13 cellular contexts compared by ENCODE assay signal in the genomic region with DNA sequence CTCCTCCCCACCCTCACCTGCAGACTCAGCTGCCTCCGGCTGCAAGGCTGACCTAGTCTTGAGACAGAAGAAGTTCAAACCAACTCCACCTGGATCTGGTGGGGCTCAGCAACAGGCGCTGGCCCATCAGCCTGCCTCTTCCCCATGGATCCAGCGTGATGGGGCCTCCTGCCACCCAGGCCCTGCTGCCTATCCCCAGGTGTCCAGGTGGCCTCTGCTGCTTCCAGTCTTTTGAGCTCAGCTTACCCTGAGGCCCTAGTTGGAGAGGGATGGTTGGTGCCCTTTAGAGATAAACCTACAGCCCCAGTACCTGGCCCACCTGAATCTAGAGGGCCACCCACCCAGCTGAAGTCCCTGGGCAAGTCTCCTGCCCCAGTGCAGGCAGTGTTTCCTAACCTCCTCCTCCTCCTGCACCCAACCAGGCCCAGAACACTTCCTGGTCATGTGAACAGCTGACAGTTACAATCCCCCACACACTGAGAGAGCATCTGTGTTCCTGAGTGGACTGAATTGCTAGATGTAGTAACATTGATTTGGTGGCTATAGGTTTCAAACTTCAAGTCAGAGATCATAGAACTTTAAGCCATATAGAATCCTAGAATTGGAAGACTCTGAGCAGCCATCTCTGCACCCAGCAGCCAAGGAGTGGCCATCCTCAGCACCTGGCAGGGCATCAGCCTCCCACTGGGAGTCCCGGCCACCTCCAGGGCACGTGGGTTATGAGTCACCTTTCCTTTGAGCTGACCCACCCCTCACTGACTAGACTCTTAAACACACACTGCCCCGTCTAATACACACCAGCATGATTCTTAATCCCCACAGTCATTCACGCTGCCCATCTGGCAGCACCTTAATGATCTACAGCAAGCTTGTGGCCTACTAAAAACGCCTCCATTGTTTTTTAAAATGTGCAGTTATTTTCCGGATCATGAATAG. TPM values are rescaled to one million over a fixed set of nuclear protein-coding genes. Genes with fewer than 3 reads are reported as not detected.
DNase-seq lines count a peak whose midpoint lies in the region; ATAC-seq, FAIRE-seq and TF ChIP-seq lines count a peak whose summit lies in the region.
"Had no signal": no experiment of that assay in that cellular context is flagged by ENCODE, and none has a peak within 500 bp of the region (broad histone marks: within the 10 kb centered on the region; RNA-seq: fewer than 3 reads in every experiment).

No MANE protein-coding gene starts in this region.

- H3K4me1 ChIP-seq in endothelial cell of umbilical vein (ENCODE audit: control insufficient read depth, extremely low read depth, insufficient read depth, low read length) = no peaks in the 10 kb centered on the region
- peaks cover 17% of the 10 kb centered on the region for H3K4me1 ChIP-seq in upper lobe of right lung

- no peaks in the 10 kb centered on the region for H3K9me3 Mint-ChIP-seq in activated naive CD4-positive, alpha-beta T cell treated with anti-CD3 and anti-CD28 coated beads, Interleukin-2, amount 10 ng/mL, durations not matched to agents 7 days and 5 days
- H3K9me3 Mint-ChIP-seq in activated naive CD4-positive, alpha-beta T cell treated with anti-CD3 and anti-CD28 coated beads for 36 hours = no peaks in the 10 kb centered on the region
- H3K9me3 Mint-ChIP-seq: activated T-cell treated with anti-CD3 and anti-CD28 coated beads, Interleukin-2, amount 50 U/mL, for 4 hours had no signal

- CTCF ChIA-PET in activated naive CD4-positive, alpha-beta T cell treated with anti-CD3 and anti-CD28 coated beads, Interleukin-2, amount 10 ng/mL, durations not matched to agents 7 days and 5 days (lab: Charles Lee) = interaction anchor here (1.3 kb wide), 1 partner anchor 36 kb away, joined by 3 read pairs; no protein-coding TSS in a partner anchor
- CTCF ChIA-PET in activated naive CD4-positive, alpha-beta T cell treated with anti-CD3 and anti-CD28 coated beads for 36 hours (lab: Charles Lee) = no interaction called here
- CTCF ChIA-PET in endothelial cell of umbilical vein (lab: Charles Lee) = interaction anchor here (1.4 kb wide), 1 partner anchor 190 kb away, joined by 3 read pairs; no protein-coding TSS in a partner anchor

- peaks cover 75% of the 10 kb centered on the region for H3K4me1 Mint-ChIP-seq in activated naive CD4-positive, alpha-beta T cell treated with anti-CD3 and anti-CD28 coated beads, Interleukin-2, amount 10 ng/mL, durations not matched to agents 7 days and 5 days
- H3K4me1 Mint-ChIP-seq in activated naive CD4-positive, alpha-beta T cell treated with anti-CD3 and anti-CD28 coated beads for 36 hours (ENCODE audit: low read depth) = peaks cover 12% of the 10 kb centered on the region

- no peaks in the 10 kb centered on the region for H3K36me3 ChIP-seq in endothelial cell of umbilical vein (ENCODE audit: control insufficient read depth in 2 of 2, extremely low read depth in 1 of 2, insufficient read depth in 2 of 2, low read length in 2 of 2)
- no peaks in the 10 kb centered on the region for H3K36me3 ChIP-seq in upper lobe of right lung

- no peak overlapping the region for H3K4me3 Mint-ChIP-seq in activated naive CD4-positive, alpha-beta T cell treated with anti-CD3 and anti-CD28 coated beads, Interleukin-2, amount 10 ng/mL, durations not matched to agents 7 days and 5 days
- H3K4me3 Mint-ChIP-seq in activated naive CD4-positive, alpha-beta T cell treated with anti-CD3 and anti-CD28 coated beads for 36 hours = no peak overlapping the region
- H3K4me3 Mint-ChIP-seq: activated T-cell treated with anti-CD3 and anti-CD28 coated beads, Interleukin-2, amount 50 U/mL, for 4 hours had no signal

- no peak for FAIRE-seq in endothelial cell of umbilical vein (lab: Jason Lieb, UNC)
- FAIRE-seq: GM12878 had no signal

- no peaks in the 10 kb centered on the region for H3K9me1 ChIP-seq in endothelial cell of umbilical vein (replicated peaks; ENCODE audit: control insufficient read depth, extremely low read depth, insufficient read depth, low read length)

- no peak for DNase-seq in activated naive CD4-positive, alpha-beta T cell treated with anti-CD3 and anti-CD28 coated beads, Interleukin-2, amount 10 ng/mL, durations not matched to agents 7 days and 5 days
- DNase-seq in activated naive CD4-positive, alpha-beta T cell treated with anti-CD3 and anti-CD28 coated beads for 36 hours = no peak
- DNase-seq in NCI-H69 (lab: John Stamatoyannopoulos, UW) (peak; percentile 67), endothelial cell of umbilical vein (ENCODE audit: low read depth, low spot score) (peak; percentile 31), upper lobe of right lung (peak; percentile 57), midbrain (lab: John Stamatoyannopoulos, UW) (no peak), NCI-H774 (lab: John Stamatoyannopoulos, UW) (no peak)
- no peak for DNase-seq in NK-92 treated with Interleukin-12 subunit alpha and Interleukin-12 subunit beta, amount 100 ng/mL, for 24 hours (lab: John Stamatoyannopoulos, UW)
- DNase-seq: activated T-cell treated with anti-CD3 and anti-CD28 coated beads, Interleukin-2, amount 50 U/mL, for 4 hours; dorsolateral prefrontal cortex; NCI-H2029; SK-N-SH had no signal

- H3K9me3 ChIP-seq in endothelial cell of umbilical vein (replicated peaks; ENCODE audit: control insufficient read depth, insufficient read depth, low read length) (no peaks in the 10 kb centered on the region), upper lobe of right lung (no peaks in the 10 kb centered on the region)
- H3K9me3 ChIP-seq: SK-N-SH had no signal

- H3K4me3 ChIP-seq in endothelial cell of umbilical vein (replicated peaks in 1 of 3; ENCODE audit: insufficient read depth in 1 of 3, low read depth in 1 of 3, low read length in 3 of 3) (no peak overlapping the region), upper lobe of right lung (no peak overlapping the region)
- H3K4me3 ChIP-seq: dorsolateral prefrontal cortex, GM12878 had no signal

- H3K27me3 ChIP-seq in endothelial cell of umbilical vein (ENCODE audit: control insufficient read depth in 2 of 2, insufficient read depth in 2 of 2, low read length in 2 of 2) (peaks cover 4 to 5% of the 10 kb centered on the region in 2 experiments), upper lobe of right lung (peaks cover 23% of the 10 kb centered on the region)

- intact Hi-C loops in activated naive CD4-positive, alpha-beta T cell treated with anti-CD3 and anti-CD28 coated beads for 36 hours (cut with micrococcal nuclease) = no loop called here
- intact Hi-C loops in endothelial cell of umbilical vein (cut with micrococcal nuclease) = no loop called here
- intact Hi-C loops in upper lobe of right lung (cut with DNase I) = no loop called here

- peaks cover 13% of the 10 kb centered on the region for H3K36me3 Mint-ChIP-seq in activated naive CD4-positive, alpha-beta T cell treated with anti-CD3 and anti-CD28 coated beads, Interleukin-2, amount 10 ng/mL, durations not matched to agents 7 days and 5 days
- no peaks in the 10 kb centered on the region for H3K36me3 Mint-ChIP-seq in activated naive CD4-positive, alpha-beta T cell treated with anti-CD3 and anti-CD28 coated beads for 36 hours (ENCODE audit: low read depth)

- no peak overlapping the region for H3K27ac ChIP-seq in endothelial cell of umbilical vein (ENCODE audit: insufficient read depth, low read depth, low read length)
- no peak overlapping the region for H3K27ac ChIP-seq in upper lobe of right lung

- no peak overlapping the region for H3K9ac ChIP-seq in endothelial cell of umbilical vein (replicated peaks; ENCODE audit: extremely low read depth, insufficient read depth, low read length)
- H3K9ac ChIP-seq: SK-N-SH had no signal

- no TSS peak for BruUV-seq in endothelial cell of umbilical vein (replicated peaks; lab: Mats Ljungman, UMichigan)

- no peak overlapping the region for H3K4me2 ChIP-seq in endothelial cell of umbilical vein (ENCODE audit: insufficient read depth, low read length)
- H3K4me2 ChIP-seq: SK-N-SH had no signal

- H4K20me1 ChIP-seq in endothelial cell of umbilical vein (replicated peaks; ENCODE audit: control insufficient read depth, extremely low read depth, insufficient read depth, low read length) = no peaks in the 10 kb centered on the region

- peak overlapping the region; percentile 66 for H3K27ac Mint-ChIP-seq in activated naive CD4-positive, alpha-beta T cell treated with anti-CD3 and anti-CD28 coated beads, Interleukin-2, amount 10 ng/mL, durations not matched to agents 7 days and 5 days
- no peak overlapping the region for H3K27ac Mint-ChIP-seq in activated naive CD4-positive, alpha-beta T cell treated with anti-CD3 and anti-CD28 coated beads for 36 hours

- no peak overlapping the region for H2AFZ ChIP-seq in endothelial cell of umbilical vein (ENCODE audit: low read depth, low read length)

- dilution Hi-C loops in endothelial cell of umbilical vein (cut with MboI; ENCODE audit: extremely low pct_ligation_motif_present, low sequenced_read_pairs) = no loop called here

- no peak for TF ChIP-seq POLR2A in endothelial cell of umbilical vein (IDR thresholded peaks at IDR 0.05; ENCODE audit: low read depth, low read length)

- POLR2A ChIA-PET in endothelial cell of umbilical vein (lab: Charles Lee) = no interaction called here

- TF ChIP-seq CTCF in endothelial cell of umbilical vein (IDR thresholded peaks at IDR 0.05; ENCODE audit: extremely low read depth in 1 of 2, insufficient read depth in 1 of 2, low read depth in 1 of 2, low read length in 2 of 2) (no peak), upper lobe of right lung (IDR thresholded peaks at IDR 0.05) (no peak)

- H3K27me3 Mint-ChIP-seq in activated naive CD4-positive, alpha-beta T cell treated with anti-CD3 and anti-CD28 coated beads, Interleukin-2, amount 10 ng/mL, durations not matched to agents 7 days and 5 days = peaks cover 15% of the 10 kb centered on the region
- H3K27me3 Mint-ChIP-seq in activated naive CD4-positive, alpha-beta T cell treated with anti-CD3 and anti-CD28 coated beads for 36 hours (ENCODE audit: low read depth) = no peaks in the 10 kb centered on the region

- no peaks in the 10 kb centered on the region for H3K79me2 ChIP-seq in endothelial cell of umbilical vein (ENCODE audit: control insufficient read depth, insufficient read depth, low read length)

- ATAC-seq in upper lobe of right lung = peak; percentile 17
- ATAC-seq: activated T-cell treated with anti-CD3 and anti-CD28 coated beads, Interleukin-2, amount 50 U/mL, for 4 hours; GM12878 had no signal

TF ChIP-seq in endothelial cell of umbilical vein, 7 proteins besides CTCF, POLR2A, EP300 and RAD21 (continues in another document):
- TF ChIP-seq JUN (IDR thresholded peaks at IDR 0.05; ENCODE audit: borderline replicate concordance, insufficient read depth, insufficient read length, low read depth) = peak; percentile 34

RNA-seq across cellular contexts. Expression of a gene that starts 51.9 kb away (rescaled TPM):
- under 1 TPM; 0.14 to 0.17 TPM for total RNA-seq in activated naive CD4-positive, alpha-beta T cell treated with anti-CD3 and anti-CD28 coated beads for 36 hours
- total RNA-seq in endothelial cell of umbilical vein (not detected in 2 replicates), upper lobe of right lung (128 TPM)
- 0.04 and 0.08 TPM in 2 replicates for polyA plus RNA-seq in endothelial cell of umbilical vein
- not detected in 2 replicates for polyA plus RNA-seq in endothelial cell of umbilical vein (2011; cell fraction: cytosol; rRNA removed)
- 0.20 and 0.21 TPM in 2 replicates for polyA plus RNA-seq in endothelial cell of umbilical vein (2011; cell fraction: nucleus; rRNA removed)
- polyA plus RNA-seq in endothelial cell of umbilical vein (2012) = not detected in 2 replicates
- polyA minus RNA-seq in endothelial cell of umbilical vein = not detected in 2 replicates
- polyA minus RNA-seq in endothelial cell of umbilical vein (2011; cell fraction: cytosol; rRNA and poly(A)+ RNA removed) = 1.1 TPM
- not detected in 2 replicates for polyA minus RNA-seq in endothelial cell of umbilical vein (2011; cell fraction: nucleus; rRNA and poly(A)+ RNA removed)
- polyA plus RNA-seq: SK-N-SH had no signal

Comparison
In these comparisons a context has a peak if more than half of its experiments do, and no peak if none do; other contexts are left out.
1. DNase-seq: peak in NCI-H69 (single experiment), endothelial cell of umbilical vein (single experiment) and upper lobe of right lung (single experiment); none in activated naive CD4-positive, alpha-beta T cell treated with anti-CD3 and anti-CD28 coated beads, Interleukin-2, amount 10 ng/mL, durations not matched to agents 7 days and 5 days (single experiment), activated naive CD4-positive, alpha-beta T cell treated with anti-CD3 and anti-CD28 coated beads for 36 hours (single experiment), midbrain (single experiment), NCI-H774 (single experiment) and NK-92 treated with Interleukin-12 subunit alpha and Interleukin-12 subunit beta, amount 100 ng/mL, for 24 hours (single experiment).
2. RNA of a gene that starts 51.9 kb away (total RNA-seq): 128 TPM in upper lobe of right lung (single experiment); 0.14 to 0.17 TPM in activated naive CD4-positive, alpha-beta T cell treated with anti-CD3 and anti-CD28 coated beads for 36 hours and not detected in endothelial cell of umbilical vein; every median in the first group is over 10 times any median in the second.